In genomic region chr1:155324041-155324716, GRCh38 we compare ENCODE assay signal across 1 cellular context.
TF ChIP-seq lines count a peak whose summit lies in the region.

No MANE protein-coding gene starts in this region.

TF ChIP-seq in K562, 482 proteins besides CTCF, POLR2A, EP300 and RAD21 (continued from another document and continues in another):
- TF ChIP-seq SP2 (IDR thresholded peaks at IDR 0.05; ENCODE audit: extremely low read depth, low read depth, low read length, poor library complexity, severe bottlenecking): no peak
- peak; percentile 90 for TF ChIP-seq POLR2G (IDR thresholded peaks at IDR 0.05; ENCODE audit: low read depth, low read length)
- TF ChIP-seq VEZF1 (CRISPR knock-in tag; IDR thresholded peaks at IDR 0.05): peak; percentile 75
- TF ChIP-seq ZNF274 (IDR thresholded peaks at IDR 0.05; ENCODE audit: borderline replicate concordance, low read depth, low read length): no peak
- TF ChIP-seq ILK (tag; IDR thresholded peaks at IDR 0.05; ENCODE audit: borderline replicate concordance, low read depth): no peak
- TF ChIP-seq ZNF79 (CRISPR knock-in tag; IDR thresholded peaks at IDR 0.05; ENCODE audit: low read depth): no peak
- TF ChIP-seq ZNF780A (CRISPR knock-in tag; IDR thresholded peaks at IDR 0.05): no peak
- TF ChIP-seq ZBTB8A (IDR thresholded peaks at IDR 0.05; ENCODE audit: partially characterized antibody): no peak
- TF ChIP-seq XRCC4 (IDR thresholded peaks at IDR 0.05; ENCODE audit: extremely low read depth, insufficient read depth, insufficient read length): no peak
- peak; percentile 56 for TF ChIP-seq L3MBTL2 (IDR thresholded peaks at IDR 0.05)
- peak; percentile 77 for TF ChIP-seq CHD1 (IDR thresholded peaks at IDR 0.05; ENCODE audit: low read length)
- no peak for TF ChIP-seq FOXA1 (IDR thresholded peaks at IDR 0.05; ENCODE audit: borderline replicate concordance)
- TF ChIP-seq KDM2B (CRISPR knock-in tag; IDR thresholded peaks at IDR 0.05): peak; percentile 82; the same call in 1 of the 2 replicates
- no peak for TF ChIP-seq PPARD (CRISPR knock-in tag; IDR thresholded peaks at IDR 0.05)
- TF ChIP-seq STAT6 (CRISPR knock-in tag; IDR thresholded peaks at IDR 0.05): no peak
- no peak for TF ChIP-seq IFI16 (CRISPR knock-in tag; IDR thresholded peaks at IDR 0.05)
- TF ChIP-seq ZSCAN29 (IDR thresholded peaks at IDR 0.05): no peak
- TF ChIP-seq ARID3B (CRISPR knock-in tag; IDR thresholded peaks at IDR 0.05; ENCODE audit: borderline replicate concordance): no peak
- no peak; the same call in none of the 2 replicates for TF ChIP-seq MTA3 (IDR thresholded peaks at IDR 0.05; ENCODE audit: borderline replicate concordance)
- peak; percentile 69 for TF ChIP-seq PKNOX1 (IDR thresholded peaks at IDR 0.05)
- TF ChIP-seq DACH1 (IDR thresholded peaks at IDR 0.05; ENCODE audit: partially characterized antibody): no peak
- no peak for TF ChIP-seq ZNF717 (CRISPR knock-in tag; IDR thresholded peaks at IDR 0.05)
- TF ChIP-seq ZNF398 (CRISPR knock-in tag; IDR thresholded peaks at IDR 0.05): no peak
- no peak for TF ChIP-seq ZBTB26 (CRISPR knock-in tag; IDR thresholded peaks at IDR 0.05)
- TF ChIP-seq TRIM28 (IDR thresholded peaks at IDR 0.05): no peak; the same call in 1 of the 2 replicates
- TF ChIP-seq ZNF707 (CRISPR knock-in tag; conservative IDR thresholded peaks at IDR 0.05): no peak
- TF ChIP-seq CREM (IDR thresholded peaks at IDR 0.05; ENCODE audit: low read depth): no peak; the same call in 1 of the 2 replicates
- peak; percentile 56; the same call in 1 of the 2 replicates for TF ChIP-seq NR2C2 (CRISPR knock-in tag; IDR thresholded peaks at IDR 0.05)
- no peak; the same call in 1 of the 2 replicates for TF ChIP-seq NR2C2 (tag; IDR thresholded peaks at IDR 0.05)
- no peak; the same call in 1 of the 2 replicates for TF ChIP-seq PHB (CRISPR knock-in tag; IDR thresholded peaks at IDR 0.05)
- peak; percentile 44 for TF ChIP-seq RBM39 (optimal IDR thresholded peaks at IDR 0.05; ENCODE audit: low read depth, low read length)
- no peak for TF ChIP-seq RBM17 (IDR thresholded peaks at IDR 0.05; ENCODE audit: borderline replicate concordance, low read depth, low read length)
- no peak for TF ChIP-seq DDX20 (tag; IDR thresholded peaks at IDR 0.05; ENCODE audit: low read depth)
- no peak for TF ChIP-seq CREB3 (tag; conservative IDR thresholded peaks at IDR 0.05; ENCODE audit: low read depth)
- TF ChIP-seq SPI1 (IDR thresholded peaks at IDR 0.05; ENCODE audit: borderline replicate concordance, low read depth, low read length): peak; percentile 59; the same call in 1 of the 2 replicates
- no peak for TF ChIP-seq ZNF318 (IDR thresholded peaks at IDR 0.05; ENCODE audit: borderline replicate concordance in 1 of 2, low read depth in 1 of 2)
- TF ChIP-seq SREBF1 (IDR thresholded peaks at IDR 0.05; ENCODE audit: borderline replicate concordance, low read depth, low read length): 0 out of 2 replicates have a peak, but pooled peaks have one; percentile 11
- TF ChIP-seq MTF1 (CRISPR knock-in tag; IDR thresholded peaks at IDR 0.05; ENCODE audit: borderline replicate concordance): no peak
- no peak for TF ChIP-seq ZNF239 (CRISPR knock-in tag; IDR thresholded peaks at IDR 0.05)
- TF ChIP-seq ZNF57 (CRISPR knock-in tag; IDR thresholded peaks at IDR 0.05): no peak
- no peak for TF ChIP-seq ZBTB5 (IDR thresholded peaks at IDR 0.05)
- no peak for TF ChIP-seq HSF4 (CRISPR knock-in tag; IDR thresholded peaks at IDR 0.05; ENCODE audit: borderline replicate concordance)
